ENCODE assay signal across 1 cellular context in the genomic region with DNA sequence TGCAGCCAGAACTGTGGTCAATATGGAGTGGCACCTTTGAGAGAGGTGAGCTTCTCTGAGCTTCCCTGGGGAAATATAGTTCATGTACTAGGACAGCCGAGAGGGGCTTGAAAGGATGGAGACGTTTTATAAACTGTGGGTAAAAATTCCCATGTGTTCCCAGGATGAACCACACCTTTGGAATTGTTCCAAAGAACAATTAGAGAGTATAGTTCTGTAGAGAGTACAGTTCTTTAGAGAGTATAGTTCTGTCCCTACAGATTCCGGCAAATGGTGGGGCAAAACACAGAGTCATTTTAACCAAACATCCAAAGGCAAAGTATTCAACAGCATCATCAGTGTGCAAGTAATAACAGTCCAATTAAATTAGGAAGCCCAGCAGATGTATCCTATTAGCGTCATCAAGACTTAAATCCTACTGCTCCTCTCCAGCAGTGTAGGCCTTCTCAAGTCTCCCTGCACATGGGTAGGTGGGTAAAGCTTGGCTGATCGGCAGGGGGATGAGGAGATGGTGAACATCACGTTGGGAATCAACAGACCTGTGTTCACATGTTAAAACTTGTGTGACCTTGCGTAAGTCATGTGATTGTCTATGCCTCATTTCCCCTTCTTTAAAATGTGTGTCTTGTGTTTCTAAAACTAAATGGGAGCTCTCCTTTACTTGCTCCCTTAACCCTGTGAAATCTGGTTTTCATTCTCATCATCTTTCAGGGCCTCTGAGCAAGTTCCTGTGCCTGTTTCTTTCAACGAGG.
TF ChIP-seq lines count a peak whose summit lies in the region.

No MANE protein-coding gene starts in this region.

TF ChIP-seq in K562, 482 proteins besides CTCF, POLR2A, EP300 and RAD21:
- TF ChIP-seq BDP1 (IDR thresholded peaks at IDR 0.05; ENCODE audit: insufficient read depth, insufficient read length) (no peak), E2F8 (IDR thresholded peaks at IDR 0.05; ENCODE audit: low read depth, partially characterized antibody) (no peak), TCF3 (CRISPR knock-in tag; IDR thresholded peaks at IDR 0.05) (no peak), E2F3 (CRISPR knock-in tag; IDR thresholded peaks at IDR 0.05) (no peak)
- TF ChIP-seq, protein P1, sequence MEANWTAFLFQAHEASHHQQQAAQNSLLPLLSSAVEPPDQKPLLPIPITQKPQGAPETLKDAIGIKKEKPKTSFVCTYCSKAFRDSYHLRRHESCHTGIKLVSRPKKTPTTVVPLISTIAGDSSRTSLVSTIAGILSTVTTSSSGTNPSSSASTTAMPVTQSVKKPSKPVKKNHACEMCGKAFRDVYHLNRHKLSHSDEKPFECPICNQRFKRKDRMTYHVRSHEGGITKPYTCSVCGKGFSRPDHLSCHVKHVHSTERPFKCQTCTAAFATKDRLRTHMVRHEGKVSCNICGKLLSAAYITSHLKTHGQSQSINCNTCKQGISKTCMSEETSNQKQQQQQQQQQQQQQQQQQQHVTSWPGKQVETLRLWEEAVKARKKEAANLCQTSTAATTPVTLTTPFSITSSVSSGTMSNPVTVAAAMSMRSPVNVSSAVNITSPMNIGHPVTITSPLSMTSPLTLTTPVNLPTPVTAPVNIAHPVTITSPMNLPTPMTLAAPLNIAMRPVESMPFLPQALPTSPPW (CRISPR knock-in tag; IDR thresholded peaks at IDR 0.05), result no peak
